Comparison of ENCODE assay signal across 11 cellular contexts in genomic region chr15:68640791-68641331, GRCh38.
DNase-seq lines count a peak whose midpoint lies in the region; ATAC-seq and TF ChIP-seq lines count a peak whose summit lies in the region.
"Had no signal": no experiment of that assay in that cellular context is flagged by ENCODE, and none has a peak within 500 bp of the region (broad histone marks: within the 10 kb centered on the region; RNA-seq: fewer than 3 reads in every experiment).

No MANE protein-coding gene starts in this region.

- no peaks in the 10 kb centered on the region for H4K20me1 ChIP-seq in osteoblast (ENCODE audit: insufficient read depth, low read length)

- H3K4me2 ChIP-seq in osteoblast (ENCODE audit: insufficient read depth, low read length) = no peak overlapping the region

- peaks cover 73% of the 10 kb centered on the region for H3K4me1 ChIP-seq in osteoblast (ENCODE audit: insufficient read depth, low read length)

- peaks cover 2% of the 10 kb centered on the region for H3K79me2 ChIP-seq in osteoblast (ENCODE audit: insufficient read depth, low read length)

- DNase-seq in DMS153 (lab: John Stamatoyannopoulos, UW) (peak; percentile 45), NCI-H526 (lab: John Stamatoyannopoulos, UW) (peak; percentile 60 to 85), fibroblast of mammary gland (ENCODE audit: low read depth) (peak; percentile 40), osteoblast (ENCODE audit: insufficient read length, low spot score, missing footprints) (peak; percentile 61), SIG-M5 (lab: John Stamatoyannopoulos, UW) (no peak), NCI-H2227 treated with DMSO at 0.1 percent for 48 hours (lab: John Stamatoyannopoulos, UW) (no peak), germinal center (ENCODE audit: low spot score) (no peak)
- DNase-seq: CD4-positive, alpha-beta T cell had no signal

- no peak for ATAC-seq in GM19351 (IDR thresholded peaks at IDR 0.05; ENCODE audit: unreplicated experiment)
- ATAC-seq: GM12878, K562 had no signal

- no peaks in the 10 kb centered on the region for H3K9me3 ChIP-seq in osteoblast (ENCODE audit: low read depth, low read length)

- H2AFZ ChIP-seq in osteoblast (ENCODE audit: low read length) = peak overlapping the region; percentile 54

- no peaks in the 10 kb centered on the region for H3K27me3 ChIP-seq in osteoblast (ENCODE audit: insufficient read depth, low read length)

- H3K4me3 ChIP-seq in fibroblast of mammary gland (ENCODE audit: control insufficient read depth, low read depth, low read length) = no peak overlapping the region
- no peak overlapping the region for H3K4me3 ChIP-seq in osteoblast (ENCODE audit: insufficient read depth, low read length)
- H3K4me3 ChIP-seq: GM12878, K562 had no signal

- no peaks in the 10 kb centered on the region for H3K36me3 ChIP-seq in osteoblast (ENCODE audit: insufficient read depth, low read length)

- TF ChIP-seq CTCF in fibroblast of mammary gland (conservative IDR thresholded peaks at IDR 0.05; ENCODE audit: control insufficient read depth, insufficient read depth, low read depth, low read length) = no peak
- TF ChIP-seq CTCF in osteoblast (IDR thresholded peaks at IDR 0.05; ENCODE audit: extremely low read depth, low read depth, low read length) = no peak

- H3K27ac ChIP-seq in osteoblast (ENCODE audit: low read depth, low read length) = peak overlapping the region; percentile 68

Comparison
In these comparisons a context has a peak if more than half of its experiments do, and no peak if none do; other contexts are left out.
1. DNase-seq: peak in DMS153 (single experiment), NCI-H526 (2 of 2), fibroblast of mammary gland (single experiment) and osteoblast (single experiment); none in SIG-M5 (single experiment), NCI-H2227 treated with DMSO at 0.1 percent for 48 hours (single experiment) and germinal center (single experiment).